Comparison of ENCODE assay signal across 12 cellular contexts in the genomic region with DNA sequence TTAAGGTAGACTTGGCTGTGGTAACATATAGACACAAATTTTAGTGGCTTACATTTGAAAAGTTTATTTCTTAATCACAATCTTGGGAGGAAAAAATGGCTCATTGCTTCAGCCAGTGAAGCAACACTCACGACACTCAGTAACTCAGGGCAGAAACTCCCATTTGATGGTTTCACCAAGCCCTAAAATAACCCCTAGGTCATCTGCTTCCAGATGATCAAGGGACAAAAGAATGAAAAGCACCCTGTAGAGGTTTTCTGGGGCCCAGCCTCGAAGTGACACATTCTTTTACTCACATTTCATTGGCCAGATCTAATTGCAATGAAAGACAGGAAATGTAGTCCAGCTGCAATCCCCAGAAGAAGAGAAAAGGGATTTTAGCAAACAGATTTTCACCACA.
A peak's percentile ranks its signal among the peaks of the same experiment; 100 is the strongest.
DNase-seq lines count a peak whose midpoint lies in the region; TF ChIP-seq lines count a peak whose summit lies in the region.
"Had no signal": no experiment of that assay in that cellular context is flagged by ENCODE, and none has a peak within 500 bp of the region (broad histone marks: within the 10 kb centered on the region; RNA-seq: fewer than 3 reads in every experiment).

No MANE protein-coding gene starts in this region.

- peaks cover 9% of the 10 kb centered on the region for H3K4me1 ChIP-seq in mesodermal cell (ENCODE audit: control insufficient read depth, insufficient read depth, low read length, poor library complexity, severe bottlenecking)

- TF ChIP-seq CTCF in AG09309 (IDR thresholded peaks at IDR 0.05; ENCODE audit: control insufficient read depth, insufficient read depth, low read depth, low read length, missing control alignments) (no peak), epithelial cell of proximal tubule (conservative IDR thresholded peaks at IDR 0.05; ENCODE audit: low read depth, low read length) (no peak), coronary artery (IDR thresholded peaks at IDR 0.05) (no peak)

- H3K36me3 ChIP-seq in mesodermal cell (ENCODE audit: control insufficient read depth, insufficient read depth, low read length) = no peaks in the 10 kb centered on the region

- no CpG with 5 or more reads among the region's 2 CpGs for WGBS in mesodermal cell (ENCODE audit: insufficient coverage in 2 of 2), 2 experiments

- DNase-seq in AG09309 (ENCODE audit: low read depth) = peak; percentile 82
- DNase-seq in Kasumi-1 (lab: John Stamatoyannopoulos, UW) = peak; percentile 6 to 7
- peak; percentile 73 for DNase-seq in epithelial cell of proximal tubule (ENCODE audit: low read depth)
- DNase-seq in coronary artery (ENCODE audit: low spot score) = no peak
- DNase-seq in cortex of kidney (lab: John Stamatoyannopoulos, UW) = no peak
- no peak for DNase-seq in NCI-H2171 treated with DMSO at 0.1 percent for 48 hours (lab: John Stamatoyannopoulos, UW)
- DNase-seq in GM19238 (ENCODE audit: insufficient read length, low spot score) = no peak
- DNase-seq: hippocampal formation, NCI-H2081 treated with DMSO at 0.1 percent for 48 hours, nucleus accumbens had no signal

- H3K4me3 ChIP-seq in AG09309 (ENCODE audit: control insufficient read depth, low read depth, low read length) (no peak overlapping the region), epithelial cell of proximal tubule (ENCODE audit: low read depth, low read length) (no peak overlapping the region), mesodermal cell (ENCODE audit: extremely low read depth, insufficient read depth, low read length, poor library complexity, severe bottlenecking) (no peak overlapping the region), coronary artery (no peak overlapping the region)

- H3K9me3 ChIP-seq in mesodermal cell (ENCODE audit: control insufficient read depth, low read length) = peaks cover 21% of the 10 kb centered on the region

- peak overlapping the region; percentile 36 for H3K27ac ChIP-seq in mesodermal cell (ENCODE audit: low read depth, low read length, severe bottlenecking)
- H3K27ac ChIP-seq in coronary artery = peak overlapping the region in 1 of 2 donors; percentile 11
- H3K27ac ChIP-seq: HL-60 had no signal

Comparison
In these comparisons a context has a peak if more than half of its experiments do, and no peak if none do; other contexts are left out.
1. DNase-seq: peak in AG09309 (single experiment), Kasumi-1 (2 of 2) and epithelial cell of proximal tubule (single experiment); none in coronary artery (single experiment), cortex of kidney (single experiment), NCI-H2171 treated with DMSO at 0.1 percent for 48 hours (single experiment) and GM19238 (single experiment).